Comparison of ENCODE assay signal across 15 cellular contexts in the genomic region with DNA sequence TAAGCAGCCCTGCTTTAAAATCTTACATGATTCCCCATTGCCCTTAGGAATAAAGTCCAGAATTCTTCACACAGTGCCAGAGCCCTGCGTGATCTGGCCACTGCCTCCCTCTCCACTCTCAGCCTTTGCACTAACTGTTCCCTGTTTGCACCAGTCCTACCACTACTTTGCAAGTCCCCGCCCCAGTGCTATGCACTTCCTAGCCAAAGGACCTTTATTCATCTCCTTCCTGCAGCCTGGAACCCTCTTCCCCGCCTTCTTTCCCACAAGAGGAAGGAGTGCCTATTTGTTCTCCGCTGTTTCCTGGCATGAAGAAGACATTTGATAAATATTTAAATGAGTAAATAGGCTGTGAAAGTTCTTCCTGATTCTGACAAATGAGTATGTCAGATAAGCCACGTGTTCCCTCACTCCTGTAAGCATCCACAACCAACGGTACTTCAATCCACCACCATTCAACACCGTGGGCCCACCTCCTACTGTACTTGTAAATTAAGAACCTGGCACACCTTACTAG. TPM values are rescaled to one million over a fixed set of nuclear protein-coding genes. Genes with fewer than 3 reads are reported as not detected.
"Had no signal": no experiment of that assay in that cellular context is flagged by ENCODE, and none has a peak within 500 bp of the region (broad histone marks: within the 10 kb centered on the region; RNA-seq: fewer than 3 reads in every experiment).

No MANE protein-coding gene starts in this region.

- H3K36me3 ChIP-seq: ascending aorta, esophagus squamous epithelium, left ventricle myocardium inferior, neutrophil, tibial nerve had no signal

- H3K4me3 ChIP-seq: ascending aorta, esophagus squamous epithelium, left ventricle myocardium inferior, skin epidermis, tibial nerve had no signal

- H3K27me3 ChIP-seq: ascending aorta, tibial nerve had no signal

- H3K27ac Mint-ChIP-seq: activated CD4-positive, alpha-beta memory T cell treated with anti-CD3 and anti-CD28 coated beads, Interleukin-2, amount 10 ng/mL, durations not matched to agents 7 days and 5 days; activated CD4-positive, alpha-beta T cell treated with anti-CD3 and anti-CD28 coated beads for 36 hours; activated naive CD8-positive, alpha-beta T cell treated with anti-CD3 and anti-CD28 coated beads, Interleukin-2, amount 50 U/mL, for 24 hours; mesothelial cell of epicardium; naive thymus-derived CD4-positive, alpha-beta T cell had no signal

- H3K27ac ChIP-seq: ascending aorta, esophagus squamous epithelium, left ventricle myocardium inferior, neutrophil, skin epidermis, tibial nerve, VCaP had no signal

- ATAC-seq: activated CD4-positive, alpha-beta T cell treated with anti-CD3 and anti-CD28 coated beads for 36 hours; activated naive CD8-positive, alpha-beta T cell treated with anti-CD3 and anti-CD28 coated beads, Interleukin-2, amount 50 U/mL, for 24 hours; naive thymus-derived CD4-positive, alpha-beta T cell had no signal

- H3K9me3 ChIP-seq: ascending aorta, esophagus squamous epithelium, left ventricle myocardium inferior, neutrophil, tibial nerve had no signal

- DNase-seq: activated CD4-positive, alpha-beta memory T cell treated with anti-CD3 and anti-CD28 coated beads, Interleukin-2, amount 10 ng/mL, durations not matched to agents 7 days and 5 days; activated CD4-positive, alpha-beta T cell treated with anti-CD3 and anti-CD28 coated beads for 36 hours; activated naive CD8-positive, alpha-beta T cell treated with anti-CD3 and anti-CD28 coated beads, Interleukin-2, amount 50 U/mL, for 24 hours; esophagus squamous epithelium; foreskin fibroblast; left ventricle myocardium inferior; naive thymus-derived CD4-positive, alpha-beta T cell; T-helper 9 cell had no signal

- H3K4me1 ChIP-seq: ascending aorta, left ventricle myocardium inferior, tibial nerve had no signal

- H3K36me3 Mint-ChIP-seq: mesothelial cell of epicardium had no signal

- H3K4me3 Mint-ChIP-seq: activated CD4-positive, alpha-beta memory T cell treated with anti-CD3 and anti-CD28 coated beads, Interleukin-2, amount 10 ng/mL, durations not matched to agents 7 days and 5 days; activated CD4-positive, alpha-beta T cell treated with anti-CD3 and anti-CD28 coated beads for 36 hours; activated naive CD8-positive, alpha-beta T cell treated with anti-CD3 and anti-CD28 coated beads, Interleukin-2, amount 50 U/mL, for 24 hours; mesothelial cell of epicardium had no signal

RNA-seq across cellular contexts. Expression of gene CAPN8, which starts 23.9 kb away (rescaled TPM):
- total RNA-seq: activated CD4-positive, alpha-beta T cell treated with anti-CD3 and anti-CD28 coated beads for 36 hours; ascending aorta; cardiac septum; left ventricle myocardium inferior; tibial nerve had no signal
- polyA plus RNA-seq: naive thymus-derived CD4-positive, alpha-beta T cell had no signal
